In the genomic region with DNA sequence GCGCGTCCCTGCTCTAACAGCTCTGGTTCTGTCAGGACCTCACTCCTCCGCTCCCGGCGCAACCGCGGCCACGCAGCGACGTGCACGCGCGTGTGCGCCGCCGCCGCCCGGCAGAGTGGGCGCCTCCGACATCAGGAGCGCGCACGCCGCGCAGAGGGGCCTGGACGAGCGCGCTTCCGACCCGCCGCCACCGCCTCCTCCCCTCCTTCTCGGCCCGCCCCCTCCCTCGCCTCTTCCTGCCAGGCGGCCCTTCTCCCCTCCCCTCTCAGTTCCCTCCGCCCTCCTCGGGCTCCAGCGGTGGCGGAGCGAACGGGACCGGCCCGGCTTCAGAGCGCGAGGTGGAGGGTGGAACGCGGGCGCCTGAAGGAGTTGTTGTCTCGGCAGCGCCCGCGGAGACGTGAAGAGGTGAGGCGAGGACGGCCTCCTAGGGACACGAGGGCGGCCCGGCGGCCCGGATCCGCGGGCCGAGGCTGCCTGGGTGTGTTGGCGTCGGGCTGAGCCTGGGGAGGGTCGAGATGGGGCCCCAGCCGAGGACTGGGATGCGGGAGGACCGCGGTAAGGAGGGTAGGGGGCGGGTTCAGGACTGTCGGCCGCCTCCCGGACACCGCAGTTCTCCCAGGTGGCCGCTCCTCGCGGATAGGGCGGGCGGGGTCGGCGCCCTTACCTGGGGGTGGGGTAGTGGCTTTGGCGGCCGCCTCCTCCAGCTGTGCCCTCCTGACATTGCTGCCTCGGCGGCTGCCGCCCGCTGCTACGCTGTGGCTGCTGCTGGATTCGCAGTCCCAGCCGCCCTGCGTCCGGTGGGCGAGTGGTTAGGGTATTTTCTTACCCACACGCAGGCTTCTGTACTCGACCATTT, we compare ENCODE assay signal across 8 cellular contexts.
DNase-seq lines count a peak whose midpoint lies in the region; ATAC-seq and FAIRE-seq lines count a peak whose summit lies in the region.

A gene (plus strand): TSS at position 268 of the 856 bp plus-strand sequence.

- no peaks in the 10 kb centered on the region for H3K27me3 Mint-ChIP-seq in effector memory CD8-positive, alpha-beta T cell
- H3K27me3 Mint-ChIP-seq in memory B cell: no peaks in the 10 kb centered on the region

- H3K36me3 Mint-ChIP-seq in effector memory CD8-positive, alpha-beta T cell (ENCODE audit: insufficient read depth): peaks cover 20% of the 10 kb centered on the region
- H3K36me3 Mint-ChIP-seq in memory B cell: no peaks in the 10 kb centered on the region

- peaks cover 40 to 69% of the 10 kb centered on the region in 2 donors for H3K4me1 Mint-ChIP-seq in effector memory CD8-positive, alpha-beta T cell (ENCODE audit: low read depth in 2 of 2)
- H3K4me1 Mint-ChIP-seq in memory B cell: peaks cover 48% of the 10 kb centered on the region

- peak within 1 kb of the TSS; percentile 96 for H3K27ac Mint-ChIP-seq in effector memory CD8-positive, alpha-beta T cell
- peak within 1 kb of the TSS; percentile 98 for H3K27ac Mint-ChIP-seq in memory B cell

- DNase-seq in COLO668 (lab: John Stamatoyannopoulos, UW; ENCODE audit: unreplicated experiment): peak; percentile 99
- DNase-seq in HTR-8/SVneo (ENCODE audit: insufficient read length, low spot score): peak; percentile 90
- DNase-seq in NOMO-1 treated with DMSO at 0.1 percent for 48 hours (lab: John Stamatoyannopoulos, UW; ENCODE audit: unreplicated experiment): peak; percentile 85
- DNase-seq in activated CD8-positive, alpha-beta memory T cell treated with anti-CD3 and anti-CD28 coated beads for 48 hours (ENCODE audit: low read depth in 2 of 3, low spot score in 2 of 3): peak; percentile 76 to 83 (median 79)
- DNase-seq in effector memory CD8-positive, alpha-beta T cell: peak; percentile 86 to 88 (median 88)
- DNase-seq in memory B cell (ENCODE audit: low spot score in 2 of 2): peak; percentile 79 to 89
- DNase-seq in stimulated activated CD8-positive, alpha-beta memory T cell treated with anti-CD3 and anti-CD28 coated beads, Interleukin-12 subunit alpha, Interleukin-12 subunit beta, amount 100 ng/mL, for 1 hour (ENCODE audit: low read depth): peak; percentile 88

- peak; percentile 98 for FAIRE-seq in HTR-8/SVneo (lab: Jason Lieb, UNC)

- peak within 1 kb of the TSS; percentile 95 to 96 for H3K4me3 Mint-ChIP-seq in effector memory CD8-positive, alpha-beta T cell
- H3K4me3 Mint-ChIP-seq in memory B cell: peak within 1 kb of the TSS; percentile 98

- no peaks in the 10 kb centered on the region for H3K9me3 Mint-ChIP-seq in effector memory CD8-positive, alpha-beta T cell
- H3K9me3 Mint-ChIP-seq in memory B cell: no peaks in the 10 kb centered on the region

- peak; percentile 54 for ATAC-seq in GM21367 (IDR thresholded peaks at IDR 0.05; ENCODE audit: unreplicated experiment)
- ATAC-seq in effector memory CD8-positive, alpha-beta T cell (replicated peaks): peak; percentile 78
- peak; percentile 84 for ATAC-seq in memory B cell (ENCODE audit: low read depth)

Comparison
In these comparisons a context has a peak if more than half of its experiments do, and no peak if none do; other contexts are left out.
1. Peak in every context shown above with its lines: DNase-seq and ATAC-seq.